Comparison of ENCODE assay signal across 24 cellular contexts in the genomic region with DNA sequence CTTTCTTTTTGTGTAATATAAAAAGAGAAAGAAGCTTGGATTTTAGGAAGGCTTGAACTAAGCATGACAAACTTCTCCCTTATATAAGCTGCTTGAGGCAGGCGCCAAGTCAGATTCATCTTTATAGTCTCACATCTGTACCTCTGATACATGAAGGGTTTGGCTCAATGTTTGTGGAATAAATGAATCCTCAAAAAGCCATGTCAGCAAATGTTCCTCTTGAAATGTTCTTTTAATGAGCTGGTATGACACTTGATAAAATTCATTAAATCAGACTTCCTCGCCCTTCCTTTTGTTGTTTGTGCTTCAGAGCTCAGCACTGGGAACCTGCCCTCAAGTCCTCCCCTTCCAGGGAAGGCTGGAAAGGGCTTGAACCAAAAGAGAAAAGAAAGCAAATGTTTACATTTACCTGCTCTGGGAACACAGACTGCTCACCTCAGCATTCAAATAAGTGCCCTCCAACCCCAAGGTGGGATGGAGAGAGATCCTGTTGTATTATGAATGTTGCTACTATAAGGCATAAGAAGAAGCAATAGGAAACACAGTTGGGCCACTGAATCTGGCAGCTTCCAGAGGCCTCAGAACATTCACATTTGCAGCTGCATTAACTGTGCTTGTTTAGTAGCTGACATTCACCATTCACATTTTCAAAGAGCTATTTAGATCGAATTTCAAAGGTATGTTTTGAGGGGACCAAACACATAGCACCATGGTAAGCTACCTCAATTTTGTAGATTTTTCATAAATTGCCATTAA.
A peak's percentile ranks its signal among the peaks of the same experiment; 100 is the strongest.
DNase-seq lines count a peak whose midpoint lies in the region; ATAC-seq, FAIRE-seq and TF ChIP-seq lines count a peak whose summit lies in the region.
"Had no signal": no experiment of that assay in that cellular context is flagged by ENCODE, and none has a peak within 500 bp of the region (broad histone marks: within the 10 kb centered on the region; RNA-seq: fewer than 3 reads in every experiment).

No MANE protein-coding gene starts in this region.

- H3K4me1 ChIP-seq in K562 (replicated peaks in 1 of 2; ENCODE audit: control insufficient read depth in 2 of 2, insufficient read depth in 2 of 2, low read length in 2 of 2) (no peaks in the 10 kb centered on the region), neural progenitor cell (no peaks in the 10 kb centered on the region)

- no TSS peak for BruUV-seq in K562 (replicated peaks; lab: Mats Ljungman, UMichigan)

- no peak for FAIRE-seq in K562 (lab: Jason Lieb, UNC)
- FAIRE-seq: H54 had no signal

- POLR2A ChIA-PET in K562 (lab: Yijun Ruan, JAX): no interaction called here

- H3K27ac Mint-ChIP-seq in neural progenitor cell: peak overlapping the region; percentile 57
- H3K27ac Mint-ChIP-seq: activated naive CD8-positive, alpha-beta T cell; activated T-helper 1 cell treated with anti-CD3 and anti-CD28 coated beads, Interleukin-12 subunit alpha, Interleukin-12 subunit beta, Interleukin-2, Interleukin-4 antibody, amounts not matched to agents 30 ng/mL and 10 ng/mL and 1 ng/mL, durations not matched to agents 14 hours and 24 hours and 36 hours; CD8-positive, alpha-beta T cell; type B pancreatic cell had no signal

- no peaks in the 10 kb centered on the region for H3K79me2 ChIP-seq in K562 (ENCODE audit: control insufficient read depth, insufficient read depth, low read length)
- no peaks in the 10 kb centered on the region for H3K79me2 ChIP-seq in neural progenitor cell (ENCODE audit: low read depth)

- H3K4me1 Mint-ChIP-seq in neural progenitor cell: peaks cover 18% of the 10 kb centered on the region
- H3K4me1 Mint-ChIP-seq: neural crest cell had no signal

- in situ Hi-C loops in K562 (cut with MboI): no loop called here

- TF ChIP-seq CTCF in K562 (IDR thresholded peaks at IDR 0.05 in 2 of 3, conservative IDR thresholded peaks at IDR 0.05 in 1 of 3; ENCODE audit: insufficient read depth in 2 of 3, low read depth in 1 of 3, low read length in 3 of 3) (no peak), neural progenitor cell (IDR thresholded peaks at IDR 0.05) (no peak), lower leg skin (IDR thresholded peaks at IDR 0.05) (no peak)

- H3K4me3 Mint-ChIP-seq in neural progenitor cell: no peak overlapping the region
- H3K4me3 Mint-ChIP-seq: activated naive CD8-positive, alpha-beta T cell; activated T-helper 1 cell treated with anti-CD3 and anti-CD28 coated beads, Interleukin-12 subunit alpha, Interleukin-12 subunit beta, Interleukin-2, Interleukin-4 antibody, amounts not matched to agents 30 ng/mL and 10 ng/mL and 1 ng/mL, durations not matched to agents 14 hours and 24 hours and 36 hours; CD8-positive, alpha-beta T cell; neural crest cell; type B pancreatic cell had no signal

- peak; percentile 55 for DNase-seq in DMS79 (lab: John Stamatoyannopoulos, UW)
- DNase-seq in NCI-H1105 treated with DMSO at 0.1 percent for 48 hours (lab: John Stamatoyannopoulos, UW): peak; percentile 78
- no peak for DNase-seq in K562 (ENCODE audit: extremely low read depth in 1 of 4, low spot score in 3 of 4)
- no peak for DNase-seq in neural progenitor cell (ENCODE audit: low spot score)
- no peak for DNase-seq in activated CD4-positive, alpha-beta T cell treated with anti-CD3 and anti-CD28 coated beads, Interleukin-2, amount 50 U/mL, for 1 hour
- DNase-seq in lower leg skin (ENCODE audit: low spot score in 2 of 2): no peak
- DNase-seq: activated CD4-positive, alpha-beta T cell treated with anti-CD3 and anti-CD28 coated beads for 1 hour; CD8-positive, alpha-beta T cell; heart left ventricle; Kasumi-1; left ventricle myocardium inferior; mucosa of descending colon; NCI-H1436; NCI-H524; psoas muscle; small intestine; stimulated activated naive CD8-positive, alpha-beta T cell treated with anti-CD3 and anti-CD28 coated beads, Interleukin-15, Interleukin-2, amounts not matched to agents 100 U/mL and 50 U/mL, for 24 hours had no signal

- H3K9ac ChIP-seq in K562 (ENCODE audit: insufficient read depth in 1 of 2, low read depth in 2 of 2, low read length in 2 of 2) (no peak overlapping the region), neural progenitor cell (no peak overlapping the region)

- no peaks in the 10 kb centered on the region; the same call in 1 of the 2 replicates for H3K9me3 ChIP-seq in K562 (replicated peaks; ENCODE audit: control insufficient read depth, insufficient read depth, low read depth, low read length)
- no peaks in the 10 kb centered on the region for H3K9me3 ChIP-seq in neural progenitor cell (ENCODE audit: low read depth)
- H3K9me3 ChIP-seq: mucosa of descending colon, psoas muscle had no signal

- peaks cover 2% of the 10 kb centered on the region for H3K27me3 Mint-ChIP-seq in neural progenitor cell (ENCODE audit: insufficient read depth, low read depth)
- H3K27me3 Mint-ChIP-seq: activated naive CD8-positive, alpha-beta T cell; type B pancreatic cell had no signal

- no peaks in the 10 kb centered on the region for H4K20me1 ChIP-seq in K562 (replicated peaks; ENCODE audit: control insufficient read depth, insufficient read depth, low read length)
- no peaks in the 10 kb centered on the region for H4K20me1 ChIP-seq in neural progenitor cell (ENCODE audit: low read depth)

- no peaks in the 10 kb centered on the region for H3K9me3 Mint-ChIP-seq in neural progenitor cell
- H3K9me3 Mint-ChIP-seq: activated T-helper 1 cell treated with anti-CD3 and anti-CD28 coated beads, Interleukin-12 subunit alpha, Interleukin-12 subunit beta, Interleukin-2, Interleukin-4 antibody, amounts not matched to agents 30 ng/mL and 10 ng/mL and 1 ng/mL, durations not matched to agents 14 hours and 24 hours and 36 hours; CD8-positive, alpha-beta T cell; neural crest cell; type B pancreatic cell had no signal

- H3K36me3 Mint-ChIP-seq in neural progenitor cell: no peaks in the 10 kb centered on the region
- H3K36me3 Mint-ChIP-seq: activated naive CD8-positive, alpha-beta T cell; CD8-positive, alpha-beta T cell; type B pancreatic cell had no signal

- intact Hi-C loops in K562 (cut with micrococcal nuclease) (no loop called here), lower leg skin (cut with DNase I; ENCODE audit: low total_unique reads) (no loop called here)

- H3K27ac ChIP-seq in K562 (ENCODE audit: extremely low read depth, low read depth, low read length) (no peak overlapping the region), neural progenitor cell (no peak overlapping the region)
- H3K27ac ChIP-seq: heart left ventricle, left ventricle myocardium inferior, psoas muscle had no signal

- no peaks in the 10 kb centered on the region for H3K9me1 ChIP-seq in K562 (ENCODE audit: control insufficient read depth, insufficient read depth, low read length)

- TF ChIP-seq EP300 in K562 (IDR thresholded peaks at IDR 0.05; ENCODE audit: low read length): no peak

- TF ChIP-seq POLR2A in K562 (conservative IDR thresholded peaks at IDR 0.05) (no peak), lower leg skin (IDR thresholded peaks at IDR 0.05) (no peak)

- ATAC-seq in K562 (no peak), HG02678 (IDR thresholded peaks at IDR 0.05; ENCODE audit: unreplicated experiment) (no peak)
- ATAC-seq: CD8-positive, alpha-beta T cell; heart left ventricle; mucosa of descending colon; psoas muscle; Right ventricle myocardium inferior; stimulated activated naive CD8-positive, alpha-beta T cell treated with anti-CD3 and anti-CD28 coated beads, Interleukin-15, Interleukin-2, amounts not matched to agents 100 U/mL and 50 U/mL, for 24 hours had no signal

- CTCF ChIA-PET in K562 (lab: Yijun Ruan, JAX; ENCODE audit: low intra/inter-chr PET ratio): no interaction called here

- H3K4me3 ChIP-seq in K562: no peak overlapping the region
- no peak overlapping the region for H3K4me3 ChIP-seq in neural progenitor cell
- H3K4me3 ChIP-seq in lower leg skin (ENCODE audit: low read depth, poor library complexity, severe bottlenecking): no peak overlapping the region
- H3K4me3 ChIP-seq: heart left ventricle, left ventricle myocardium inferior, mucosa of descending colon, psoas muscle had no signal

- H3K4me2 ChIP-seq in K562 (ENCODE audit: insufficient read depth, low read length) (no peak overlapping the region), neural progenitor cell (no peak overlapping the region)

- H3F3A ChIP-seq in neural progenitor cell (ENCODE audit: low read depth): no peaks in the 10 kb centered on the region

- no peak overlapping the region for H2AFZ ChIP-seq in K562 (ENCODE audit: low read depth, low read length)
- peak overlapping the region; percentile 81 for H2AFZ ChIP-seq in neural progenitor cell (replicated peaks)

- H3K36me3 ChIP-seq in K562 (ENCODE audit: control insufficient read depth, insufficient read depth, low read length) (no peaks in the 10 kb centered on the region), neural progenitor cell (no peaks in the 10 kb centered on the region)
- H3K36me3 ChIP-seq: heart left ventricle, left ventricle myocardium inferior had no signal

- TF ChIP-seq RAD21 in K562 (CRISPR knock-in tag; conservative IDR thresholded peaks at IDR 0.05 in 1 of 2, IDR thresholded peaks at IDR 0.05 in 1 of 2): no peak

- 0% methylated on average over 3 of the region's 3 CpGs for WGBS in K562 (ENCODE audit: insufficient coverage, low coverage, missing lambda C conversion rate)
- 83 to 87% methylated on average over 3 of the region's 3 CpGs for WGBS in lower leg skin, 2 donors

- H3K27me3 ChIP-seq in K562 (ENCODE audit: control insufficient read depth in 2 of 2, insufficient read depth in 2 of 2, low read length in 2 of 2) (no peaks in the 10 kb centered on the region), neural progenitor cell (no peaks in the 10 kb centered on the region)
- H3K27me3 ChIP-seq: heart left ventricle had no signal

TF ChIP-seq in K562, 482 proteins besides CTCF, POLR2A, EP300 and RAD21 (continues in another document):
- TF ChIP-seq ZNF316 (IDR thresholded peaks at IDR 0.05) (peak; percentile 58; the same call in 1 of the 2 replicates), HNRNPK (IDR thresholded peaks at IDR 0.05; ENCODE audit: low read depth, low read length, poor library complexity, severe bottlenecking) (no peak), MAFG (tag; conservative IDR thresholded peaks at IDR 0.05) (peak; percentile 28; the same call in 1 of the 2 replicates), ZNF124 (CRISPR knock-in tag; IDR thresholded peaks at IDR 0.05) (no peak), MAFF (IDR thresholded peaks at IDR 0.05; ENCODE audit: low read length) (peak; percentile 47), KAT7 (CRISPR knock-in tag; IDR thresholded peaks at IDR 0.05; ENCODE audit: borderline replicate concordance) (no peak), MAFK (IDR thresholded peaks at IDR 0.05; ENCODE audit: low read length) (peak; percentile 64), HDAC6 (IDR thresholded peaks at IDR 0.05; ENCODE audit: low read depth, low read length) (no peak)

Comparison
In these comparisons a context has a peak if more than half of its experiments do, and no peak if none do; other contexts are left out.
1. DNase-seq: peak in DMS79 (single experiment) and NCI-H1105 treated with DMSO at 0.1 percent for 48 hours (single experiment); none in K562 (0 of 4), neural progenitor cell (single experiment), activated CD4-positive, alpha-beta T cell treated with anti-CD3 and anti-CD28 coated beads, Interleukin-2, amount 50 U/mL, for 1 hour (single experiment) and lower leg skin (0 of 2).